Comparison of ENCODE assay signal across 8 cellular contexts in the genomic region with DNA sequence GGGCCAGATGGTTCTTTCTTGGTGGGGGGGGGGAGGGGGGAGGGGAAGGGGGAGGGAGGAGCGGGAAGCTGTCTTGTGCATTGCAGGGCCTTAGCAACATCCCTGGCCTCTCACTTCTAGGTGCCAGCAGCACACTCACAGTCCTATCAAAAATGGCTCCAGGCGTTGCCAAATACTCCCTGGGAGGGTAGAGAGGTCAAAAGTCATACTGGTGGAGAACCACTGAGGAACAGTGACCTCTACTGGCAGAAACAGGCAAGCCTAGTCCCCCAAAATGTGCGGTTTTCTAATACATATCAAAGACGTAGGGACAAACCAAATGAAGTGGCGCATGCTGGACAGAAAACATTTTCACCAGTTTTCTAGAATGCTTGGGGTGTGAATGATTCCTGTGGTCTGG. TPM values are rescaled to one million over a fixed set of nuclear protein-coding genes. Genes with fewer than 3 reads are reported as not detected.
DNase-seq lines count a peak whose midpoint lies in the region; ATAC-seq, FAIRE-seq and TF ChIP-seq lines count a peak whose summit lies in the region.
"Not testable (repeated sequence)": the region's sequence is repeated elsewhere in the genome, so short reads cannot be mapped to it uniquely, and the experiment has no call there.
"Had no signal": no experiment of that assay in that cellular context is flagged by ENCODE, and none has a peak within 500 bp of the region (broad histone marks: within the 10 kb centered on the region; RNA-seq: fewer than 3 reads in every experiment).

No MANE protein-coding gene starts in this region.

- POLR2A ChIA-PET in activated CD8-positive, alpha-beta T cell treated with anti-CD3 and anti-CD28 coated beads for 36 hours (lab: Charles Lee); endothelial cell of umbilical vein (lab: Charles Lee); naive thymus-derived CD4-positive, alpha-beta T cell (lab: Charles Lee): not testable (repeated sequence)

- H3K36me3 ChIP-seq in endothelial cell of umbilical vein (ENCODE audit: control insufficient read depth in 2 of 2, extremely low read depth in 1 of 2, insufficient read depth in 2 of 2, low read length in 2 of 2); naive thymus-derived CD4-positive, alpha-beta T cell (ENCODE audit: control insufficient read depth in 2 of 3, insufficient read depth in 3 of 3, low read length in 3 of 3): not testable (repeated sequence)

- DNase-seq in GM18507 (ENCODE audit: extremely low spot score, insufficient read length, low read depth); activated CD8-positive, alpha-beta T cell treated with anti-CD3 and anti-CD28 coated beads for 36 hours; endothelial cell of umbilical vein (ENCODE audit: low read depth, low spot score); naive thymus-derived CD4-positive, alpha-beta T cell: not testable (repeated sequence)

- dilution Hi-C loops in endothelial cell of umbilical vein (cut with MboI; ENCODE audit: extremely low pct_ligation_motif_present, low sequenced_read_pairs), result not testable (repeated sequence)

- not testable (repeated sequence) for H3K36me3 Mint-ChIP-seq in activated CD8-positive, alpha-beta T cell treated with anti-CD3 and anti-CD28 coated beads for 36 hours (ENCODE audit: low read depth)
- peaks cover 0 to 29% (median 1%) of the 10 kb centered on the region in 5 donors for H3K36me3 Mint-ChIP-seq in naive thymus-derived CD4-positive, alpha-beta T cell

- not testable (repeated sequence) for H3K4me2 ChIP-seq in endothelial cell of umbilical vein (ENCODE audit: insufficient read depth, low read length)

- not testable (repeated sequence) for H4K20me1 ChIP-seq in endothelial cell of umbilical vein (replicated peaks; ENCODE audit: control insufficient read depth, extremely low read depth, insufficient read depth, low read length)

- not testable (repeated sequence) for H3K4me1 Mint-ChIP-seq in activated CD8-positive, alpha-beta T cell treated with anti-CD3 and anti-CD28 coated beads for 36 hours (ENCODE audit: low read depth); naive thymus-derived CD4-positive, alpha-beta T cell

- not testable (repeated sequence) for H3K27me3 Mint-ChIP-seq in activated CD8-positive, alpha-beta T cell treated with anti-CD3 and anti-CD28 coated beads for 36 hours; naive thymus-derived CD4-positive, alpha-beta T cell

- H3K4me3 ChIP-seq in endothelial cell of umbilical vein (replicated peaks in 1 of 3; ENCODE audit: insufficient read depth in 1 of 3, low read depth in 1 of 3, low read length in 3 of 3); naive thymus-derived CD4-positive, alpha-beta T cell (ENCODE audit: low read length): not testable (repeated sequence)

- peak; percentile 90 for FAIRE-seq in GM18507 (lab: Jason Lieb, UNC)
- peak; percentile 94 for FAIRE-seq in endothelial cell of umbilical vein (lab: Jason Lieb, UNC)
- peak; percentile 98 for FAIRE-seq in islet of Langerhans (lab: Jason Lieb, UNC)

- CTCF ChIA-PET in activated CD8-positive, alpha-beta T cell treated with anti-CD3 and anti-CD28 coated beads for 36 hours (lab: Charles Lee); endothelial cell of umbilical vein (lab: Charles Lee); naive thymus-derived CD4-positive, alpha-beta T cell (lab: Charles Lee): not testable (repeated sequence)

- H3K9me1 ChIP-seq in endothelial cell of umbilical vein (replicated peaks; ENCODE audit: control insufficient read depth, extremely low read depth, insufficient read depth, low read length), result not testable (repeated sequence)

- not testable (repeated sequence) for H3K9me3 Mint-ChIP-seq in activated CD8-positive, alpha-beta T cell treated with anti-CD3 and anti-CD28 coated beads for 36 hours; naive thymus-derived CD4-positive, alpha-beta T cell

- ATAC-seq in GM21717 (IDR thresholded peaks at IDR 0.05; ENCODE audit: unreplicated experiment) (peak; percentile 62), HG03342 (IDR thresholded peaks at IDR 0.05; ENCODE audit: unreplicated experiment) (peak; percentile 71)
- peak; percentile 67 for ATAC-seq in activated CD8-positive, alpha-beta T cell treated with anti-CD3 and anti-CD28 coated beads for 36 hours
- peak; percentile 66 for ATAC-seq in naive thymus-derived CD4-positive, alpha-beta T cell

- H3K4me1 ChIP-seq in endothelial cell of umbilical vein (ENCODE audit: control insufficient read depth, extremely low read depth, insufficient read depth, low read length); naive thymus-derived CD4-positive, alpha-beta T cell (ENCODE audit: control insufficient read depth in 2 of 2, insufficient read depth in 2 of 2, low read length in 2 of 2): not testable (repeated sequence)

- TF ChIP-seq POLR2A in endothelial cell of umbilical vein (IDR thresholded peaks at IDR 0.05; ENCODE audit: low read depth, low read length), result not testable (repeated sequence)

- TF ChIP-seq CTCF in activated CD8-positive, alpha-beta T cell treated with anti-CD3 and anti-CD28 coated beads for 36 hours (IDR thresholded peaks at IDR 0.05); endothelial cell of umbilical vein (IDR thresholded peaks at IDR 0.05; ENCODE audit: extremely low read depth in 1 of 2, insufficient read depth in 1 of 2, low read depth in 1 of 2, low read length in 2 of 2): not testable (repeated sequence)

- not testable (repeated sequence) for H3K27ac Mint-ChIP-seq in activated CD8-positive, alpha-beta T cell treated with anti-CD3 and anti-CD28 coated beads for 36 hours; naive thymus-derived CD4-positive, alpha-beta T cell

- not testable (repeated sequence) for H3K9me3 ChIP-seq in endothelial cell of umbilical vein (replicated peaks; ENCODE audit: control insufficient read depth, insufficient read depth, low read length); naive thymus-derived CD4-positive, alpha-beta T cell (ENCODE audit: control insufficient read depth in 2 of 3, low read length in 3 of 3)

- BruUV-seq in endothelial cell of umbilical vein (replicated peaks; lab: Mats Ljungman, UMichigan), result not testable (repeated sequence)

- H3K27ac ChIP-seq in endothelial cell of umbilical vein (ENCODE audit: insufficient read depth, low read depth, low read length); naive thymus-derived CD4-positive, alpha-beta T cell (ENCODE audit: low read depth, low read length): not testable (repeated sequence)

- H3K79me2 ChIP-seq in endothelial cell of umbilical vein (ENCODE audit: control insufficient read depth, insufficient read depth, low read length), result not testable (repeated sequence)

- H3K27me3 ChIP-seq in endothelial cell of umbilical vein (ENCODE audit: control insufficient read depth in 2 of 2, insufficient read depth in 2 of 2, low read length in 2 of 2); naive thymus-derived CD4-positive, alpha-beta T cell (ENCODE audit: control insufficient read depth in 2 of 2, insufficient read depth in 2 of 2, low read length in 2 of 2): not testable (repeated sequence)

- H3K9ac ChIP-seq in endothelial cell of umbilical vein (replicated peaks; ENCODE audit: extremely low read depth, insufficient read depth, low read length), result not testable (repeated sequence)

- H2AFZ ChIP-seq in endothelial cell of umbilical vein (ENCODE audit: low read depth, low read length), result not testable (repeated sequence)

- intact Hi-C loops in activated CD8-positive, alpha-beta T cell treated with anti-CD3 and anti-CD28 coated beads for 36 hours (cut with micrococcal nuclease); endothelial cell of umbilical vein (cut with micrococcal nuclease); naive thymus-derived CD4-positive, alpha-beta T cell (cut with micrococcal nuclease): not testable (repeated sequence)

- H3K4me3 Mint-ChIP-seq in activated CD8-positive, alpha-beta T cell treated with anti-CD3 and anti-CD28 coated beads for 36 hours; naive thymus-derived CD4-positive, alpha-beta T cell: not testable (repeated sequence)

RNA-seq across cellular contexts. Expression of a gene that starts 34.3 kb away (rescaled TPM):
- 10 to 100 TPM; 14.1 to 14.4 TPM for total RNA-seq in activated CD8-positive, alpha-beta T cell treated with anti-CD3 and anti-CD28 coated beads for 36 hours
- total RNA-seq in endothelial cell of umbilical vein, result 5.0 and 5.6 TPM in 2 replicates
- polyA plus RNA-seq in endothelial cell of umbilical vein, result 1.8 and 2.3 TPM in 2 replicates
- polyA plus RNA-seq in endothelial cell of umbilical vein (2011; cell fraction: cytosol; rRNA removed), result 1.5 and 1.7 TPM in 2 replicates
- polyA plus RNA-seq in endothelial cell of umbilical vein (2011; cell fraction: nucleus; rRNA removed), result 4.8 and 6.0 TPM in 2 replicates
- polyA plus RNA-seq in endothelial cell of umbilical vein (2012), result 2.5 and 3.7 TPM in 2 replicates
- 7.1 and 11.7 TPM in 2 replicates for polyA minus RNA-seq in endothelial cell of umbilical vein
- polyA minus RNA-seq in endothelial cell of umbilical vein (2011; cell fraction: cytosol; rRNA and poly(A)+ RNA removed), result 3.5 TPM
- 7.6 and 10.3 TPM in 2 replicates for polyA minus RNA-seq in endothelial cell of umbilical vein (2011; cell fraction: nucleus; rRNA and poly(A)+ RNA removed)
- total RNA-seq in naive thymus-derived CD4-positive, alpha-beta T cell, result 10 to 100 TPM; 16.4 to 64.6 (median 39.5) TPM
- polyA plus RNA-seq in naive thymus-derived CD4-positive, alpha-beta T cell, result 10 to 100 TPM; 55.8 to 63.5 TPM

RNA-seq across cellular contexts. Expression of a gene that starts 39.2 kb away (rescaled TPM):
- under 1 TPM; 0.38 to 0.58 TPM for total RNA-seq in activated CD8-positive, alpha-beta T cell treated with anti-CD3 and anti-CD28 coated beads for 36 hours
- total RNA-seq in endothelial cell of umbilical vein, result not detected in 2 replicates
- polyA plus RNA-seq in endothelial cell of umbilical vein, result 0.04 TPM in 1 of 2 replicates, not detected in the other
- polyA plus RNA-seq in endothelial cell of umbilical vein (2011; cell fraction: cytosol; rRNA removed), result 0.05 and 0.08 TPM in 2 replicates
- 0.18 and 0.36 TPM in 2 replicates for polyA plus RNA-seq in endothelial cell of umbilical vein (2011; cell fraction: nucleus; rRNA removed)
- polyA plus RNA-seq in endothelial cell of umbilical vein (2012), result 0.19 TPM in 1 of 2 replicates, not detected in the other
- not detected in 2 replicates for polyA minus RNA-seq in endothelial cell of umbilical vein
- polyA minus RNA-seq in endothelial cell of umbilical vein (2011; cell fraction: cytosol; rRNA and poly(A)+ RNA removed), result not detected
- not detected in 2 replicates for polyA minus RNA-seq in endothelial cell of umbilical vein (2011; cell fraction: nucleus; rRNA and poly(A)+ RNA removed)
- total RNA-seq in naive thymus-derived CD4-positive, alpha-beta T cell, result under 1 TPM in 4 of 5 experiments, not detected in 1; 0.32 to 0.81 (median 0.54) TPM
- under 1 TPM; 0.13 to 0.60 TPM for polyA plus RNA-seq in naive thymus-derived CD4-positive, alpha-beta T cell
- total RNA-seq: T-helper 2 cell treated with Interferon-gamma antibody and Interleukin-4, amounts not matched to agents 100 ng/mL and 5 ng/mL, for 36 hours had no signal
